7 cellular contexts compared by ENCODE assay signal in the genomic region with DNA sequence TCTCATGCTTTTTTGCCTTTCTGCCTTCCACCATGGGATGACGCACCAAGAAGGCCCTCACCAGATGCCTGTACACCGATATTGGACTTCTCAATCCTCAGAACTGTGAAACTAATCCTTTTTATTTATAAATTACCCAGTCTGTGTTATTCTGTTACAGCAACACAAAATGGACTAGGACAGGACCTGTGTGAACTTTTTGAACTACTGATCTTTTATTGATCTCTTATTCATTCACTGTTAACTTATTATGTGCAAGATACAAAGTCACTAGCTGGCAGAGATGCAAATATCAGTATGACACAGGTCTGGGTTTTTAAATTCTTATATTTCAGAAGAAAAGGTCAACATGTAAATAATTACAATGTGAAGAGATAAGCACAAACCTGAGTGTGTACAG.
"Had no signal": no experiment of that assay in that cellular context is flagged by ENCODE, and none has a peak within 500 bp of the region (broad histone marks: within the 10 kb centered on the region; RNA-seq: fewer than 3 reads in every experiment).

No MANE protein-coding gene starts in this region.

- DNase-seq: IMR-90, KBM-7, KG1 had no signal

- ATAC-seq: HepG2, K562 had no signal

- H3K4me3 ChIP-seq: K562 had no signal

- FAIRE-seq: HepG2, HTR-8/SVneo, K562 had no signal

- H3K27ac ChIP-seq: HL-60 had no signal
